Comparison of ENCODE assay signal across 21 cellular contexts in the genomic region with DNA sequence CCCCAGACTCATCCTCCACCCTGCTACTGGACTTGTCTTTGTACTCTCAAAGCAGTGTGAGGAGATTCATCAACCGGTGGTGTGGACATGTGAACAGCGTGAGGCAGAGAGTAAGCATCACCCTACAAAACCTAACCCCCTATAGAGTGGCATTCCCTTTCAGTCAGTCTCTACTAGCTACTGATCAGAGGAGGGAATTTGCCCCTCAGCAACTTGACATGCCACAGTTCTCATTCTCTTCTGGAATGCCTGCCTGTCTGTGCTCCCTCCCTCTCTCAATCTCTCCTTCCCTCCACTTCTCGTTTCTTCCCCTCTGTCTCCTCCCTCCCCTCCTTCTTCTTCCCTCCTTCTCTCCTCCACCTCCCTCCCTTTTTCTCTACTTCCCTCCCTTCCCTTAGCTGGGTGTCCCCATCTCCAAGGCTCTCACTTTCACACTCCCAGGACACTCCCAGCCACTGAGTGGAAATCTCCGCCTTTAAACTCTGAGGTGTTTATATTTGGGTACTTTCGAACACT. TPM values are rescaled to one million over a fixed set of nuclear protein-coding genes. Genes with fewer than 3 reads are reported as not detected.
DNase-seq lines count a peak whose midpoint lies in the region; ATAC-seq and TF ChIP-seq lines count a peak whose summit lies in the region.
"Had no signal": no experiment of that assay in that cellular context is flagged by ENCODE, and none has a peak within 500 bp of the region (broad histone marks: within the 10 kb centered on the region; RNA-seq: fewer than 3 reads in every experiment).

No MANE protein-coding gene starts in this region.

- H3K27me3 Mint-ChIP-seq in T-helper 2 cell treated with Interferon-gamma antibody and Interleukin-4, amounts not matched to agents 5 μg/mL and 100 μg/mL, for 36 hours (ENCODE audit: low read depth), result no peaks in the 10 kb centered on the region
- no peaks in the 10 kb centered on the region for H3K27me3 Mint-ChIP-seq in central memory CD8-positive, alpha-beta T cell
- H3K27me3 Mint-ChIP-seq in naive thymus-derived CD8-positive, alpha-beta T cell, result no peaks in the 10 kb centered on the region

- DNase-seq in T-helper 2 cell treated with Interferon-gamma antibody and Interleukin-4, amounts not matched to agents 5 μg/mL and 100 μg/mL, for 36 hours (ENCODE audit: low spot score), result no peak
- DNase-seq in T-helper 2 cell (no peak), NCI-H748 treated with DMSO at 0.1 percent for 48 hours (lab: John Stamatoyannopoulos, UW) (no peak)
- no peak for DNase-seq in central memory CD8-positive, alpha-beta T cell (ENCODE audit: low spot score in 2 of 2)
- DNase-seq in naive thymus-derived CD8-positive, alpha-beta T cell, result no peak
- DNase-seq in activated effector memory CD4-positive, alpha-beta T cell treated with anti-CD3 and anti-CD28 coated beads, Interleukin-2, amount 50 U/mL, for 16 hours, result no peak
- DNase-seq: DMS53; effector memory CD4-positive, alpha-beta T cell; left cardiac atrium; NCI-H1092; PC-9; posterior cingulate gyrus; SW 1271 had no signal

- H3K4me1 Mint-ChIP-seq in T-helper 2 cell treated with Interferon-gamma antibody and Interleukin-4, amounts not matched to agents 5 μg/mL and 100 μg/mL, for 36 hours (ENCODE audit: low read depth), result peaks cover 7% of the 10 kb centered on the region
- H3K4me1 Mint-ChIP-seq in central memory CD8-positive, alpha-beta T cell, result peaks cover 13% of the 10 kb centered on the region
- H3K4me1 Mint-ChIP-seq in naive thymus-derived CD8-positive, alpha-beta T cell, result peaks cover 0 to 21% (median 6%) of the 10 kb centered on the region in 4 donors

- H3K36me3 Mint-ChIP-seq in T-helper 2 cell treated with Interferon-gamma antibody and Interleukin-4, amounts not matched to agents 5 μg/mL and 100 μg/mL, for 36 hours (ENCODE audit: low read depth), result peaks cover 22% of the 10 kb centered on the region
- peaks cover 34% of the 10 kb centered on the region for H3K36me3 Mint-ChIP-seq in central memory CD8-positive, alpha-beta T cell (ENCODE audit: insufficient read depth)
- peaks cover 0 to 26% (median 6%) of the 10 kb centered on the region in 3 donors for H3K36me3 Mint-ChIP-seq in naive thymus-derived CD8-positive, alpha-beta T cell

- no peak overlapping the region for H3K4me3 Mint-ChIP-seq in T-helper 2 cell treated with Interferon-gamma antibody and Interleukin-4, amounts not matched to agents 5 μg/mL and 100 μg/mL, for 36 hours
- H3K4me3 Mint-ChIP-seq in central memory CD8-positive, alpha-beta T cell, result no peak overlapping the region
- no peak overlapping the region for H3K4me3 Mint-ChIP-seq in naive thymus-derived CD8-positive, alpha-beta T cell

- CTCF ChIA-PET in HEK293 (lab: Yijun Ruan, JAX), result no interaction called here

- H3K27ac ChIP-seq in HEK293 (ENCODE audit: extremely low read depth, low read depth, low read length), result no peak overlapping the region
- H3K27ac ChIP-seq: 22Rv1, BLaER1, cardiac muscle cell, HL-60, KMS-11, PC-9 had no signal

- H3K36me3 ChIP-seq in HEK293 (ENCODE audit: control insufficient read depth in 2 of 2, insufficient read depth in 1 of 2, low read length in 2 of 2), result peaks cover 8 to 21% of the 10 kb centered on the region in 2 experiments; a peak in 2 of 3 replicates

- H3K4me1 ChIP-seq in HEK293 (ENCODE audit: control insufficient read depth, insufficient read depth, low read length), result peaks cover 6% of the 10 kb centered on the region; the same call in 1 of the 2 replicates

- H3K4me3 ChIP-seq in HEK293 (ENCODE audit: low read depth, low read length), result no peak overlapping the region
- H3K4me3 ChIP-seq: BLaER1, cardiac muscle cell, PC-9, smooth muscle cell had no signal

- no peaks in the 10 kb centered on the region for H3K9me3 Mint-ChIP-seq in T-helper 2 cell treated with Interferon-gamma antibody and Interleukin-4, amounts not matched to agents 5 μg/mL and 100 μg/mL, for 36 hours
- no peaks in the 10 kb centered on the region for H3K9me3 Mint-ChIP-seq in central memory CD8-positive, alpha-beta T cell
- H3K9me3 Mint-ChIP-seq in naive thymus-derived CD8-positive, alpha-beta T cell, result no peaks in the 10 kb centered on the region

- no peak for ATAC-seq in central memory CD8-positive, alpha-beta T cell (replicated peaks; ENCODE audit: extremely low read depth, poor library complexity, severe bottlenecking)
- ATAC-seq in naive thymus-derived CD8-positive, alpha-beta T cell, result no peak
- ATAC-seq in HG02610 (IDR thresholded peaks at IDR 0.05; ENCODE audit: unreplicated experiment), result no peak
- ATAC-seq: left cardiac atrium had no signal

- peak overlapping the region; percentile 37 for H3K27ac Mint-ChIP-seq in T-helper 2 cell treated with Interferon-gamma antibody and Interleukin-4, amounts not matched to agents 5 μg/mL and 100 μg/mL, for 36 hours
- H3K27ac Mint-ChIP-seq in central memory CD8-positive, alpha-beta T cell (ENCODE audit: low read depth), result peak overlapping the region; percentile 25
- H3K27ac Mint-ChIP-seq in naive thymus-derived CD8-positive, alpha-beta T cell, result peak overlapping the region; percentile 9 to 86 (median 70)

- no peak for TF ChIP-seq CTCF in HEK293 (tag by site-specific recombination; IDR thresholded peaks at IDR 0.05)

- no peaks in the 10 kb centered on the region for H3K9me3 ChIP-seq in HEK293 (ENCODE audit: control insufficient read depth, insufficient read depth, low read depth, low read length)
- H3K9me3 ChIP-seq: BLaER1 had no signal

- POLR2A ChIA-PET in HEK293 (lab: Yijun Ruan, JAX), result interaction anchor here (0.7 to 1.1 kb wide), 2 partner anchors 26 to 28 kb away, joined by 3 to 4 read pairs; no protein-coding TSS in a partner anchor
- POLR2A ChIA-PET in naive thymus-derived CD8-positive, alpha-beta T cell (lab: Charles Lee), result interaction anchor here (0.7 to 0.9 kb wide), 3 partner anchors 11 to 81 kb away, joined by 3 to 4 read pairs (median 3); no protein-coding TSS in a partner anchor

TF ChIP-seq in HEK293, 187 proteins besides CTCF, POLR2A, EP300 and RAD21 (continues in another document):
- TF ChIP-seq YY1 (tag by site-specific recombination; IDR thresholded peaks at IDR 0.05), result no peak
- no peak for TF ChIP-seq OSR2 (tag by site-specific recombination; IDR thresholded peaks at IDR 0.05)
- no peak for TF ChIP-seq ZNF626 (tag by site-specific recombination; IDR thresholded peaks at IDR 0.05)
- 0 out of 2 replicates have a peak, but pooled peaks have one; percentile 12 for TF ChIP-seq SP3 (tag by site-specific recombination; IDR thresholded peaks at IDR 0.05)
- TF ChIP-seq, protein P1, sequence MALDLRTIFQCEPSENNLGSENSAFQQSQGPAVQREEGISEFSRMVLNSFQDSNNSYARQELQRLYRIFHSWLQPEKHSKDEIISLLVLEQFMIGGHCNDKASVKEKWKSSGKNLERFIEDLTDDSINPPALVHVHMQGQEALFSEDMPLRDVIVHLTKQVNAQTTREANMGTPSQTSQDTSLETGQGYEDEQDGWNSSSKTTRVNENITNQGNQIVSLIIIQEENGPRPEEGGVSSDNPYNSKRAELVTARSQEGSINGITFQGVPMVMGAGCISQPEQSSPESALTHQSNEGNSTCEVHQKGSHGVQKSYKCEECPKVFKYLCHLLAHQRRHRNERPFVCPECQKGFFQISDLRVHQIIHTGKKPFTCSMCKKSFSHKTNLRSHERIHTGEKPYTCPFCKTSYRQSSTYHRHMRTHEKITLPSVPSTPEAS (tag by site-specific recombination; IDR thresholded peaks at IDR 0.05), result no peak
- TF ChIP-seq ZNF114 (tag by site-specific recombination; IDR thresholded peaks at IDR 0.05), result no peak
- TF ChIP-seq, protein P2, sequence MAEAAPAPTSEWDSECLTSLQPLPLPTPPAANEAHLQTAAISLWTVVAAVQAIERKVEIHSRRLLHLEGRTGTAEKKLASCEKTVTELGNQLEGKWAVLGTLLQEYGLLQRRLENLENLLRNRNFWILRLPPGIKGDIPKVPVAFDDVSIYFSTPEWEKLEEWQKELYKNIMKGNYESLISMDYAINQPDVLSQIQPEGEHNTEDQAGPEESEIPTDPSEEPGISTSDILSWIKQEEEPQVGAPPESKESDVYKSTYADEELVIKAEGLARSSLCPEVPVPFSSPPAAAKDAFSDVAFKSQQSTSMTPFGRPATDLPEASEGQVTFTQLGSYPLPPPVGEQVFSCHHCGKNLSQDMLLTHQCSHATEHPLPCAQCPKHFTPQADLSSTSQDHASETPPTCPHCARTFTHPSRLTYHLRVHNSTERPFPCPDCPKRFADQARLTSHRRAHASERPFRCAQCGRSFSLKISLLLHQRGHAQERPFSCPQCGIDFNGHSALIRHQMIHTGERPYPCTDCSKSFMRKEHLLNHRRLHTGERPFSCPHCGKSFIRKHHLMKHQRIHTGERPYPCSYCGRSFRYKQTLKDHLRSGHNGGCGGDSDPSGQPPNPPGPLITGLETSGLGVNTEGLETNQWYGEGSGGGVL (tag by site-specific recombination; IDR thresholded peaks at IDR 0.05), result peak; percentile 67
- 0 out of 2 replicates have a peak, but pooled peaks have one; percentile 19 for TF ChIP-seq WT1 (tag by site-specific recombination; IDR thresholded peaks at IDR 0.05)
- TF ChIP-seq ZNF776 (tag by site-specific recombination; IDR thresholded peaks at IDR 0.05; ENCODE audit: borderline replicate concordance), result no peak
- no peak for TF ChIP-seq ZSCAN5A (tag by site-specific recombination; IDR thresholded peaks at IDR 0.05)

RNA-seq across cellular contexts. Expression of gene H2AZ2, which starts 24.6 kb away (rescaled TPM):
- total RNA-seq in naive thymus-derived CD8-positive, alpha-beta T cell, result 100 to 1,000 TPM; 156 to 164 TPM
- polyA plus RNA-seq in naive thymus-derived CD8-positive, alpha-beta T cell, result 100 to 1,000 TPM; 236 to 254 (median 247) TPM

RNA-seq across cellular contexts. Expression of gene PPIA, which starts 26.8 kb away (rescaled TPM):
- total RNA-seq in naive thymus-derived CD8-positive, alpha-beta T cell, result 100 to 1,000 TPM; 673 to 688 TPM
- 1,000 to 10,000 TPM; 3,578 to 3,931 (median 3,619) TPM for polyA plus RNA-seq in naive thymus-derived CD8-positive, alpha-beta T cell
